ENCODE assay signal across 1 cellular context in genomic region chr1:153990468-153991150, GRCh38.
A peak's percentile ranks its signal among the peaks of the same experiment; 100 is the strongest.
TF ChIP-seq lines count a peak whose summit lies in the region.

Gene RPS27, plus strand, starts transcription at chr1:153990762. Its CDS starts 35 bp downstream, at chr1:153990797.

TF ChIP-seq in K562, 482 proteins besides CTCF, POLR2A, EP300 and RAD21 (continued from another document and continues in another):
- TF ChIP-seq PATZ1 (CRISPR knock-in tag; IDR thresholded peaks at IDR 0.05; ENCODE audit: borderline replicate concordance) (no peak), PCBP2 (IDR thresholded peaks at IDR 0.05; ENCODE audit: low read depth, low read length, poor library complexity, severe bottlenecking) (no peak), BRF1 (IDR thresholded peaks at IDR 0.05; ENCODE audit: borderline replicate concordance, extremely low read depth, insufficient read length) (no peak), POLR2AphosphoS2 (IDR thresholded peaks at IDR 0.05; ENCODE audit: low read length) (peak; percentile 96), SNAPC5 (CRISPR knock-in tag; IDR thresholded peaks at IDR 0.05) (no peak), NFRKB (IDR thresholded peaks at IDR 0.05; ENCODE audit: low read depth) (peak; percentile 97), ZNF354B (CRISPR knock-in tag; IDR thresholded peaks at IDR 0.05) (peak; percentile 29; the same call in 1 of the 2 replicates), ZNF184 (CRISPR knock-in tag; IDR thresholded peaks at IDR 0.05) (no peak), CBFB (CRISPR knock-in tag; IDR thresholded peaks at IDR 0.05) (peak; percentile 44; the same call in 1 of the 2 replicates), PURB (CRISPR knock-in tag; IDR thresholded peaks at IDR 0.05; ENCODE audit: low read depth) (no peak), TAF9B (IDR thresholded peaks at IDR 0.05; ENCODE audit: partially characterized antibody) (peak; percentile 99), RFX5 (IDR thresholded peaks at IDR 0.05; ENCODE audit: low read depth, low read length) (no peak), CREBBP (IDR thresholded peaks at IDR 0.05; ENCODE audit: low read depth, low read length) (no peak), IFI16 (CRISPR knock-in tag; IDR thresholded peaks at IDR 0.05) (no peak), SMARCC2 (IDR thresholded peaks at IDR 0.05; ENCODE audit: low read depth) (no peak), PHB2 (IDR thresholded peaks at IDR 0.05; ENCODE audit: low read depth) (no peak), ZNF134 (CRISPR knock-in tag; conservative IDR thresholded peaks at IDR 0.05) (no peak), NR2C2 (CRISPR knock-in tag; IDR thresholded peaks at IDR 0.05) (peak; percentile 73), NR2C2 (tag; IDR thresholded peaks at IDR 0.05) (peak; percentile 86), DACH1 (IDR thresholded peaks at IDR 0.05; ENCODE audit: partially characterized antibody) (no peak), MAFG (tag; conservative IDR thresholded peaks at IDR 0.05) (no peak), RBFOX2 (IDR thresholded peaks at IDR 0.05; ENCODE audit: low read depth, low read length) (peak; percentile 96), EHMT2 (IDR thresholded peaks at IDR 0.05) (no peak), RBM25 (IDR thresholded peaks at IDR 0.05; ENCODE audit: low read depth, low read length, severe bottlenecking) (no peak), MEF2D (tag; conservative IDR thresholded peaks at IDR 0.05; ENCODE audit: low read depth) (no peak), NUFIP1 (IDR thresholded peaks at IDR 0.05; ENCODE audit: partially characterized antibody) (no peak), CAMTA2 (CRISPR knock-in tag; conservative IDR thresholded peaks at IDR 0.05) (no peak), PBX2 (CRISPR knock-in tag; IDR thresholded peaks at IDR 0.05; ENCODE audit: low read depth) (no peak), PBX2 (tag; conservative IDR thresholded peaks at IDR 0.05; ENCODE audit: low read depth) (no peak), PRPF4 (IDR thresholded peaks at IDR 0.05; ENCODE audit: insufficient read depth, low read depth, low read length, poor library complexity, severe bottlenecking) (no peak), ZC3H11A (IDR thresholded peaks at IDR 0.05; ENCODE audit: low read depth, low read length) (no peak), NFIC (IDR thresholded peaks at IDR 0.05) (peak; percentile 83), STAT5B (CRISPR knock-in tag; IDR thresholded peaks at IDR 0.05) (no peak), SFPQ (IDR thresholded peaks at IDR 0.05; ENCODE audit: low read depth, low read length) (no peak), ZBTB12 (CRISPR knock-in tag; IDR thresholded peaks at IDR 0.05) (peak; percentile 86), NFE2 (IDR thresholded peaks at IDR 0.05; ENCODE audit: low read depth) (no peak), THRA (IDR thresholded peaks at IDR 0.05) (no peak), ZNF174 (CRISPR knock-in tag; IDR thresholded peaks at IDR 0.05) (no peak), TCFL5 (CRISPR knock-in tag; conservative IDR thresholded peaks at IDR 0.05) (0 out of 2 replicates have a peak, but pooled peaks have one; percentile 31), CGGBP1 (CRISPR knock-in tag; IDR thresholded peaks at IDR 0.05) (peak; percentile 92), GTF2E2 (tag; IDR thresholded peaks at IDR 0.05) (peak; percentile 92; the same call in 1 of the 2 replicates), AFF1 (IDR thresholded peaks at IDR 0.05; ENCODE audit: low read depth in 1 of 2, partially characterized antibody in 2 of 2) (peak; percentile 65 to 90), ZBTB7A (IDR thresholded peaks at IDR 0.05; ENCODE audit: borderline replicate concordance, control insufficient read depth, low read depth, low read length) (peak; percentile 80), NFYB (IDR thresholded peaks at IDR 0.05; ENCODE audit: extremely low read depth, insufficient read length) (no peak), TARDBP (IDR thresholded peaks at IDR 0.05) (0 out of 2 replicates have a peak, but pooled peaks have one; percentile 63), POLR2B (IDR thresholded peaks at IDR 0.05; ENCODE audit: low read depth, partially characterized antibody) (peak; percentile 100), ETV1 (tag; conservative IDR thresholded peaks at IDR 0.05; ENCODE audit: low read depth) (peak; percentile 96), NCOA4 (IDR thresholded peaks at IDR 0.05; ENCODE audit: partially characterized antibody) (no peak), ZHX1 (conservative IDR thresholded peaks at IDR 0.05; ENCODE audit: low read length) (peak; percentile 98), MCM2 (IDR thresholded peaks at IDR 0.05; ENCODE audit: low read depth) (no peak), SMAD3 (CRISPR knock-in tag; conservative IDR thresholded peaks at IDR 0.05) (0 out of 2 replicates have a peak, but pooled peaks have one; percentile 11), GABPB2 (CRISPR knock-in tag; conservative IDR thresholded peaks at IDR 0.05) (no peak), WHSC1 (IDR thresholded peaks at IDR 0.05; ENCODE audit: low read length) (no peak), RCOR1 (IDR thresholded peaks at IDR 0.05; ENCODE audit: borderline replicate concordance in 1 of 2, low read depth in 2 of 2, low read length in 2 of 2) (0 out of 4 replicates have a peak, but pooled peaks of 1 of the 2 experiments have one; percentile 3), CEBPG (CRISPR knock-in tag; IDR thresholded peaks at IDR 0.05) (peak; percentile 95), CEBPG (tag; conservative IDR thresholded peaks at IDR 0.05 in 1 of 2, IDR thresholded peaks at IDR 0.05 in 1 of 2) (peak; percentile 77 to 97), TAL1 (IDR thresholded peaks at IDR 0.05) (no peak), FOXA1 (IDR thresholded peaks at IDR 0.05; ENCODE audit: borderline replicate concordance) (no peak)
